In genomic region chr17:41666708-41667279, GRCh38 we compare ENCODE assay signal across 1 cellular context.
TF ChIP-seq lines count a peak whose summit lies in the region.

No MANE protein-coding gene starts in this region.

TF ChIP-seq in HepG2, 621 proteins besides CTCF, POLR2A, EP300 and RAD21 (continued from another document and continues in another):
- TF ChIP-seq ZGPAT (CRISPR knock-in tag; IDR thresholded peaks at IDR 0.05) (peak; percentile 53; the same call in 1 of the 2 replicates), ZIK1 (CRISPR knock-in tag; IDR thresholded peaks at IDR 0.05; ENCODE audit: borderline replicate concordance, low read depth) (peak; percentile 78; the same call in 1 of the 2 replicates), HMGXB4 (CRISPR knock-in tag; IDR thresholded peaks at IDR 0.05; ENCODE audit: borderline replicate concordance in 1 of 2, low read depth in 1 of 2) (peak; percentile 94 to 96), RFX1 (IDR thresholded peaks at IDR 0.05) (no peak), ZNF142 (CRISPR knock-in tag; IDR thresholded peaks at IDR 0.05) (peak; percentile 38; the same call in 1 of the 2 replicates), TCF7L2 (IDR thresholded peaks at IDR 0.05; ENCODE audit: low read depth, low read length) (no peak), HDAC2 (CRISPR knock-in tag; IDR thresholded peaks at IDR 0.05) (peak; percentile 51), RARG (CRISPR knock-in tag; IDR thresholded peaks at IDR 0.05; ENCODE audit: low read depth) (no peak), ZNF383 (CRISPR knock-in tag; IDR thresholded peaks at IDR 0.05; ENCODE audit: borderline replicate concordance) (no peak), SSRP1 (CRISPR knock-in tag; IDR thresholded peaks at IDR 0.05) (no peak), PCBP1 (IDR thresholded peaks at IDR 0.05; ENCODE audit: borderline replicate concordance, low read depth, low read length) (0 out of 2 replicates have a peak, but pooled peaks have one; percentile 0), ZKSCAN8 (CRISPR knock-in tag; IDR thresholded peaks at IDR 0.05; ENCODE audit: borderline replicate concordance) (0 out of 2 replicates have a peak, but pooled peaks have one; percentile 39), HOXA3 (CRISPR knock-in tag; IDR thresholded peaks at IDR 0.05) (peak; percentile 62; the same call in 1 of the 2 replicates), REXO4 (CRISPR knock-in tag; IDR thresholded peaks at IDR 0.05; ENCODE audit: borderline replicate concordance) (no peak), ZMAT3 (CRISPR knock-in tag; conservative IDR thresholded peaks at IDR 0.05) (peak; percentile 86), MAFK (conservative IDR thresholded peaks at IDR 0.05 in 1 of 2, IDR thresholded peaks at IDR 0.05 in 1 of 2; ENCODE audit: low read length in 2 of 2) (no peak; a peak in 1 of 4 replicates), CCDC6 (CRISPR knock-in tag; IDR thresholded peaks at IDR 0.05) (no peak), SYNCRIP (IDR thresholded peaks at IDR 0.05; ENCODE audit: insufficient read depth, low read depth, low read length) (no peak), ZNF317 (CRISPR knock-in tag; IDR thresholded peaks at IDR 0.05) (0 out of 2 replicates have a peak, but pooled peaks have one; percentile 12), NFAT5 (CRISPR knock-in tag; IDR thresholded peaks at IDR 0.05) (no peak), MATR3 (CRISPR knock-in tag; IDR thresholded peaks at IDR 0.05) (no peak), ZBTB7B (CRISPR knock-in tag; IDR thresholded peaks at IDR 0.05) (peak; percentile 62; the same call in 1 of the 2 replicates), ZNF607 (CRISPR knock-in tag; IDR thresholded peaks at IDR 0.05; ENCODE audit: borderline replicate concordance) (no peak), ZNF251 (CRISPR knock-in tag; IDR thresholded peaks at IDR 0.05) (no peak), ZBED4 (CRISPR knock-in tag; IDR thresholded peaks at IDR 0.05; ENCODE audit: borderline replicate concordance) (peak; percentile 98), THAP11 (CRISPR knock-in tag; IDR thresholded peaks at IDR 0.05) (0 out of 2 replicates have a peak, but pooled peaks have one; percentile 48), USF2 (IDR thresholded peaks at IDR 0.05; ENCODE audit: low read depth, low read length) (no peak), USF2 (CRISPR knock-in tag; IDR thresholded peaks at IDR 0.05; ENCODE audit: borderline replicate concordance) (no peak), AGO2 (optimal IDR thresholded peaks at IDR 0.05; ENCODE audit: low read depth, low read length) (no peak), HIC2 (CRISPR knock-in tag; IDR thresholded peaks at IDR 0.05; ENCODE audit: low read depth) (0 out of 2 replicates have a peak, but pooled peaks have one; percentile 14), ZKSCAN1 (IDR thresholded peaks at IDR 0.05; ENCODE audit: low read length) (no peak), HDAC1 (CRISPR knock-in tag; IDR thresholded peaks at IDR 0.05) (peak; percentile 51; the same call in 1 of the 2 replicates), ZNF12 (CRISPR knock-in tag; IDR thresholded peaks at IDR 0.05) (0 out of 2 replicates have a peak, but pooled peaks have one; percentile 49), NR2F6 (IDR thresholded peaks at IDR 0.05) (no peak), NR2F6 (CRISPR knock-in tag; IDR thresholded peaks at IDR 0.05) (peak; percentile 59; the same call in 1 of the 2 replicates)
